32 cellular contexts compared by ENCODE assay signal in genomic region chr16:27220527-27220926, GRCh38.
"Had no signal": no experiment of that assay in that cellular context is flagged by ENCODE, and none has a peak within 500 bp of the region (broad histone marks: within the 10 kb centered on the region; RNA-seq: fewer than 3 reads in every experiment).

No MANE protein-coding gene starts in this region.

- H3K27me3 Mint-ChIP-seq: activated CD4-positive, alpha-beta memory T cell treated with anti-CD3 and anti-CD28 coated beads for 36 hours; activated CD8-positive, alpha-beta memory T cell treated with anti-CD3 and anti-CD28 coated beads, Interleukin-2, amount 10 ng/mL, durations not matched to agents 7 days and 5 days; activated naive CD4-positive, alpha-beta T cell treated with anti-CD3 and anti-CD28 coated beads, Interleukin-2, amount 10 ng/mL, durations not matched to agents 7 days and 5 days; activated naive CD8-positive, alpha-beta T cell treated with anti-CD3 and anti-CD28 coated beads, Interleukin-2, amount 10 ng/mL, durations not matched to agents 7 days and 5 days; effector memory CD8-positive, alpha-beta T cell had no signal

- H3K27me3 ChIP-seq: ascending aorta, breast epithelium, cardiac muscle cell, esophagus muscularis mucosa, foreskin keratinocyte, gastrocnemius medialis, heart right ventricle had no signal

- H3K4me1 ChIP-seq: breast epithelium, foreskin keratinocyte had no signal

- H3K27ac ChIP-seq: ascending aorta, breast epithelium, cardiac muscle cell, foreskin keratinocyte, gastrocnemius medialis, VCaP had no signal

- ATAC-seq: activated CD8-positive, alpha-beta memory T cell treated with anti-CD3 and anti-CD28 coated beads, Interleukin-2, amount 10 ng/mL, durations not matched to agents 7 days and 5 days; activated CD8-positive, alpha-beta T cell treated with anti-CD3 and anti-CD28 coated beads, Interleukin-2, amount 10 ng/mL, durations not matched to agents 7 days and 5 days; activated naive CD4-positive, alpha-beta T cell treated with anti-CD3 and anti-CD28 coated beads, Interleukin-2, amount 50 U/mL, for 72 hours; effector memory CD8-positive, alpha-beta T cell; foreskin keratinocyte; gastrocnemius medialis; heart right ventricle; WTC11 had no signal

- H3K27ac Mint-ChIP-seq: activated CD4-positive, alpha-beta memory T cell treated with anti-CD3 and anti-CD28 coated beads for 36 hours; activated CD8-positive, alpha-beta memory T cell treated with anti-CD3 and anti-CD28 coated beads, Interleukin-2, amount 10 ng/mL, durations not matched to agents 7 days and 5 days; activated CD8-positive, alpha-beta T cell treated with anti-CD3 and anti-CD28 coated beads, Interleukin-2, amount 10 ng/mL, durations not matched to agents 7 days and 5 days; activated naive CD4-positive, alpha-beta T cell treated with anti-CD3 and anti-CD28 coated beads, Interleukin-2, amount 10 ng/mL, durations not matched to agents 7 days and 5 days; activated naive CD8-positive, alpha-beta T cell treated with anti-CD3 and anti-CD28 coated beads, Interleukin-2, amount 10 ng/mL, durations not matched to agents 7 days and 5 days; activated T-helper 1 cell treated with anti-CD3 and anti-CD28 coated beads, Interleukin-12 subunit alpha, Interleukin-12 subunit beta, Interleukin-2, Interleukin-4 antibody, amounts not matched to agents 30 ng/mL and 10 ng/mL and 1 ng/mL, durations not matched to agents 14 hours and 24 hours and 36 hours; brain; WTC11 had no signal

- H3K36me3 ChIP-seq: breast epithelium, cardiac muscle cell, gastrocnemius medialis had no signal

- DNase-seq: activated CD4-positive, alpha-beta memory T cell treated with anti-CD3 and anti-CD28 coated beads for 36 hours; activated CD4-positive, alpha-beta T cell treated with anti-CD3 and anti-CD28 coated beads for 1 hour; activated CD4-positive, alpha-beta T cell treated with anti-CD3 and anti-CD28 coated beads for 4 hours; activated CD4-positive, alpha-beta T cell treated with anti-CD3 and anti-CD28 coated beads, Interleukin-2, amount 50 U/mL, for 1 hour; activated CD8-positive, alpha-beta memory T cell treated with anti-CD3 and anti-CD28 coated beads, Interleukin-2, amount 10 ng/mL, durations not matched to agents 7 days and 5 days; activated CD8-positive, alpha-beta memory T cell treated with anti-CD3 and anti-CD28 coated beads, Interleukin-2, amount 50 U/mL, for 4 hours; activated CD8-positive, alpha-beta T cell treated with anti-CD3 and anti-CD28 coated beads, Interleukin-2, amount 10 ng/mL, durations not matched to agents 7 days and 5 days; activated gamma-delta T cell; activated naive CD4-positive, alpha-beta T cell; activated naive CD4-positive, alpha-beta T cell treated with anti-CD3 and anti-CD28 coated beads, Interleukin-2, amount 10 ng/mL, durations not matched to agents 7 days and 5 days; activated naive CD8-positive, alpha-beta T cell treated with anti-CD3 and anti-CD28 coated beads, Interleukin-2, amount 10 ng/mL, durations not matched to agents 7 days and 5 days; activated T-cell treated with anti-CD3 and anti-CD28 coated beads, Interleukin-2, amount 50 U/mL, for 1 hour; activated T-cell treated with anti-CD3 and anti-CD28 coated beads, Interleukin-2, amount 50 U/mL, for 48 hours; central memory CD4-positive, alpha-beta T cell; cortex of kidney; dermis blood vessel endothelial cell; effector CD4-positive, alpha-beta T cell; effector memory CD8-positive, alpha-beta T cell; erythroblast; foreskin keratinocyte; gastrocnemius medialis; heart right ventricle; T-helper 2 cell had no signal

- H3K9me3 Mint-ChIP-seq: activated CD4-positive, alpha-beta memory T cell treated with anti-CD3 and anti-CD28 coated beads for 36 hours; activated naive CD4-positive, alpha-beta T cell treated with anti-CD3 and anti-CD28 coated beads, Interleukin-2, amount 10 ng/mL, durations not matched to agents 7 days and 5 days; activated naive CD4-positive, alpha-beta T cell treated with anti-CD3 and anti-CD28 coated beads, Interleukin-2, amount 50 U/mL, for 72 hours; activated naive CD8-positive, alpha-beta T cell treated with anti-CD3 and anti-CD28 coated beads, Interleukin-2, amount 10 ng/mL, durations not matched to agents 7 days and 5 days; activated T-helper 1 cell treated with anti-CD3 and anti-CD28 coated beads, Interleukin-12 subunit alpha, Interleukin-12 subunit beta, Interleukin-2, Interleukin-4 antibody, amounts not matched to agents 30 ng/mL and 10 ng/mL and 1 ng/mL, durations not matched to agents 14 hours and 24 hours and 36 hours; effector memory CD8-positive, alpha-beta T cell; WTC11 had no signal

- H3K4me3 ChIP-seq: ascending aorta, breast epithelium, cardiac muscle cell, esophagus muscularis mucosa, gastrocnemius medialis, heart right ventricle had no signal

- H3K36me3 Mint-ChIP-seq: WTC11 had no signal

- H3K9me3 ChIP-seq: ascending aorta, breast epithelium, esophagus muscularis mucosa, gastrocnemius medialis, heart right ventricle had no signal

- H3K4me3 Mint-ChIP-seq: activated CD4-positive, alpha-beta memory T cell treated with anti-CD3 and anti-CD28 coated beads for 36 hours; activated CD8-positive, alpha-beta memory T cell treated with anti-CD3 and anti-CD28 coated beads, Interleukin-2, amount 10 ng/mL, durations not matched to agents 7 days and 5 days; activated CD8-positive, alpha-beta T cell treated with anti-CD3 and anti-CD28 coated beads, Interleukin-2, amount 10 ng/mL, durations not matched to agents 7 days and 5 days; activated naive CD4-positive, alpha-beta T cell treated with anti-CD3 and anti-CD28 coated beads, Interleukin-2, amount 10 ng/mL, durations not matched to agents 7 days and 5 days; activated naive CD8-positive, alpha-beta T cell treated with anti-CD3 and anti-CD28 coated beads, Interleukin-2, amount 10 ng/mL, durations not matched to agents 7 days and 5 days; activated T-helper 1 cell treated with anti-CD3 and anti-CD28 coated beads, Interleukin-12 subunit alpha, Interleukin-12 subunit beta, Interleukin-2, Interleukin-4 antibody, amounts not matched to agents 30 ng/mL and 10 ng/mL and 1 ng/mL, durations not matched to agents 14 hours and 24 hours and 36 hours; brain; effector memory CD8-positive, alpha-beta T cell; WTC11 had no signal
